8 cellular contexts compared by ENCODE assay signal in genomic region chr2:67840460-67841068, GRCh38.
DNase-seq lines count a peak whose midpoint lies in the region; ATAC-seq, FAIRE-seq and TF ChIP-seq lines count a peak whose summit lies in the region.

No MANE protein-coding gene starts in this region.

- H3K27ac Mint-ChIP-seq in CD4-positive, alpha-beta memory T cell: no peak overlapping the region

- H3K27ac ChIP-seq in CD4-positive, alpha-beta memory T cell (ENCODE audit: low read depth, low read length): no peak overlapping the region

- no peaks in the 10 kb centered on the region for H3K4me1 Mint-ChIP-seq in CD4-positive, alpha-beta memory T cell

- no peaks in the 10 kb centered on the region for H3K9me3 ChIP-seq in CD4-positive, alpha-beta memory T cell (ENCODE audit: control insufficient read depth in 1 of 2, low read length in 2 of 2)

- H3K4me3 ChIP-seq in cardiac fibroblast (replicated peaks in 1 of 2; ENCODE audit: low read depth in 2 of 2, low read length in 2 of 2) (no peak overlapping the region), kidney epithelial cell (ENCODE audit: low read depth, low read length) (no peak overlapping the region)
- H3K4me3 ChIP-seq in CD4-positive, alpha-beta memory T cell (ENCODE audit: low read length in 2 of 2): no peak overlapping the region

- no peaks in the 10 kb centered on the region for H3K27me3 ChIP-seq in kidney epithelial cell (ENCODE audit: control insufficient read depth, insufficient read depth, low read length)
- H3K27me3 ChIP-seq in CD4-positive, alpha-beta memory T cell (ENCODE audit: insufficient read depth, low read length): no peaks in the 10 kb centered on the region

- H3K9me3 Mint-ChIP-seq in CD4-positive, alpha-beta memory T cell: no peaks in the 10 kb centered on the region

- H3K36me3 Mint-ChIP-seq in CD4-positive, alpha-beta memory T cell: no peaks in the 10 kb centered on the region

- H3K4me3 Mint-ChIP-seq in CD4-positive, alpha-beta memory T cell: no peak overlapping the region

- H3K36me3 ChIP-seq in kidney epithelial cell (ENCODE audit: control insufficient read depth, insufficient read depth, low read length): no peaks in the 10 kb centered on the region
- no peaks in the 10 kb centered on the region for H3K36me3 ChIP-seq in CD4-positive, alpha-beta memory T cell (ENCODE audit: insufficient read depth, low read length)

- peaks cover 4 to 6% of the 10 kb centered on the region in 2 donors for H3K27me3 Mint-ChIP-seq in CD4-positive, alpha-beta memory T cell

- intact Hi-C loops in CD4-positive, alpha-beta memory T cell (cut with micrococcal nuclease): no loop called here

- peak; percentile 84 for FAIRE-seq in HTR-8/SVneo (lab: Jason Lieb, UNC)

- ATAC-seq in GM19372 (IDR thresholded peaks at IDR 0.05; ENCODE audit: low read depth, unreplicated experiment): peak; percentile 76

- no peaks in the 10 kb centered on the region for H3K4me1 ChIP-seq in CD4-positive, alpha-beta memory T cell (ENCODE audit: insufficient read depth, low read length)

- TF ChIP-seq CTCF in cardiac fibroblast (IDR thresholded peaks at IDR 0.05; ENCODE audit: low read depth, low read length) (peak; percentile 94), kidney epithelial cell (IDR thresholded peaks at IDR 0.05; ENCODE audit: insufficient read depth, low read length, poor library complexity, severe bottlenecking) (peak; percentile 92)

- DNase-seq in DMS114 treated with DMSO at 0.1 percent for 48 hours (lab: John Stamatoyannopoulos, UW; ENCODE audit: unreplicated experiment): peak; percentile 70
- DNase-seq in HTR-8/SVneo (ENCODE audit: insufficient read length, low spot score): peak; percentile 75
- DNase-seq in OCI-M1 (lab: John Stamatoyannopoulos, UW): peak; percentile 55
- DNase-seq in cardiac fibroblast (ENCODE audit: low read depth in 2 of 2): peak; percentile 80 to 85
- DNase-seq in kidney epithelial cell (ENCODE audit: low read depth): no peak
- DNase-seq in stimulated activated CD8-positive, alpha-beta memory T cell treated with anti-CD3 and anti-CD28 coated beads, Interleukin-4, amount 100 ng/mL, for 48 hours: peak; percentile 45
- DNase-seq in CD4-positive, alpha-beta memory T cell: no peak

- POLR2A ChIA-PET in CD4-positive, alpha-beta memory T cell (lab: Charles Lee; ENCODE audit: partially characterized antibody): no interaction called here

- CTCF ChIA-PET in CD4-positive, alpha-beta memory T cell (lab: Charles Lee; ENCODE audit: partially characterized antibody): interaction anchor here (0.7 kb wide), 1 partner anchor 16 kb away, joined by 3 read pairs; no protein-coding TSS in a partner anchor

Comparison
In these comparisons a context has a peak if more than half of its experiments do, and no peak if none do; other contexts are left out.
1. DNase-seq: peak in DMS114 treated with DMSO at 0.1 percent for 48 hours (single experiment), HTR-8/SVneo (single experiment), OCI-M1 (single experiment), cardiac fibroblast (2 of 2) and stimulated activated CD8-positive, alpha-beta memory T cell treated with anti-CD3 and anti-CD28 coated beads, Interleukin-4, amount 100 ng/mL, for 48 hours (single experiment); none in kidney epithelial cell (single experiment) and CD4-positive, alpha-beta memory T cell (0 of 5).